In genomic region chr17:1460233-1460632, GRCh38 we compare ENCODE assay signal across 1 cellular context.
TF ChIP-seq lines count a peak whose summit lies in the region.

No MANE protein-coding gene starts in this region.

TF ChIP-seq in HepG2, 621 proteins besides CTCF, POLR2A, EP300 and RAD21 (continued from another document and continues in another):
- TF ChIP-seq E2F2 (CRISPR knock-in tag; IDR thresholded peaks at IDR 0.05; ENCODE audit: borderline replicate concordance) (no peak), SAP130 (CRISPR knock-in tag; IDR thresholded peaks at IDR 0.05; ENCODE audit: low read depth) (peak; percentile 53), XBP1 (CRISPR knock-in tag; IDR thresholded peaks at IDR 0.05) (no peak), FLYWCH1 (CRISPR knock-in tag; IDR thresholded peaks at IDR 0.05) (no peak), ZNF615 (CRISPR knock-in tag; IDR thresholded peaks at IDR 0.05; ENCODE audit: borderline replicate concordance) (no peak), KLF9 (CRISPR knock-in tag; IDR thresholded peaks at IDR 0.05; ENCODE audit: low read depth) (no peak), ZNF281 (CRISPR knock-in tag; IDR thresholded peaks at IDR 0.05; ENCODE audit: borderline replicate concordance) (peak; percentile 76), TIGD3 (CRISPR knock-in tag; IDR thresholded peaks at IDR 0.05; ENCODE audit: borderline replicate concordance) (no peak), MAFK (conservative IDR thresholded peaks at IDR 0.05 in 1 of 2, IDR thresholded peaks at IDR 0.05 in 1 of 2; ENCODE audit: low read length in 2 of 2) (no peak), PRDM10 (CRISPR knock-in tag; IDR thresholded peaks at IDR 0.05; ENCODE audit: low read depth) (no peak), TAF15 (IDR thresholded peaks at IDR 0.05; ENCODE audit: low read depth, low read length, poor library complexity, severe bottlenecking) (no peak), ZNF383 (CRISPR knock-in tag; IDR thresholded peaks at IDR 0.05; ENCODE audit: borderline replicate concordance) (no peak), HNRNPLL (IDR thresholded peaks at IDR 0.05; ENCODE audit: low read depth, low read length, poor library complexity, severe bottlenecking) (no peak), MXD4 (CRISPR knock-in tag; IDR thresholded peaks at IDR 0.05) (no peak), NR2F1 (CRISPR knock-in tag; IDR thresholded peaks at IDR 0.05) (peak; percentile 15 to 40; a peak in 1 of 4 replicates), JDP2 (CRISPR knock-in tag; IDR thresholded peaks at IDR 0.05; ENCODE audit: borderline replicate concordance) (no peak), SIN3B (IDR thresholded peaks at IDR 0.05; ENCODE audit: low read length) (no peak), PREB (CRISPR knock-in tag; IDR thresholded peaks at IDR 0.05) (no peak), ZNF839 (CRISPR knock-in tag; IDR thresholded peaks at IDR 0.05; ENCODE audit: borderline replicate concordance) (no peak), PRMT3 (CRISPR knock-in tag; IDR thresholded peaks at IDR 0.05; ENCODE audit: borderline replicate concordance, low read depth) (no peak), HMGA1 (CRISPR knock-in tag; conservative IDR thresholded peaks at IDR 0.05) (no peak), ZFP91 (CRISPR knock-in tag; IDR thresholded peaks at IDR 0.05; ENCODE audit: borderline replicate concordance) (no peak), THAP8 (CRISPR knock-in tag; IDR thresholded peaks at IDR 0.05; ENCODE audit: borderline replicate concordance) (no peak), NBN (conservative IDR thresholded peaks at IDR 0.05) (no peak), MYPOP (CRISPR knock-in tag; IDR thresholded peaks at IDR 0.05) (no peak), ESRRA (CRISPR knock-in tag; IDR thresholded peaks at IDR 0.05; ENCODE audit: low read depth) (peak; percentile 73; the same call in 1 of the 2 replicates), HOXA5 (CRISPR knock-in tag; IDR thresholded peaks at IDR 0.05) (no peak), ZBTB33 (CRISPR knock-in tag; IDR thresholded peaks at IDR 0.05) (no peak), ATF3 (CRISPR knock-in tag; IDR thresholded peaks at IDR 0.05) (peak; percentile 55), KAT2B (IDR thresholded peaks at IDR 0.05; ENCODE audit: borderline replicate concordance, low read depth, low read length) (no peak), KLF16 (CRISPR knock-in tag; IDR thresholded peaks at IDR 0.05) (no peak), SMAD1 (CRISPR knock-in tag; IDR thresholded peaks at IDR 0.05; ENCODE audit: borderline replicate concordance, low read depth) (no peak), ISX (CRISPR knock-in tag; conservative IDR thresholded peaks at IDR 0.05) (no peak), ZNF614 (CRISPR knock-in tag; IDR thresholded peaks at IDR 0.05; ENCODE audit: borderline replicate concordance) (no peak), BORCS8-MEF2B (CRISPR knock-in tag; IDR thresholded peaks at IDR 0.05) (no peak), MTF2 (CRISPR knock-in tag; IDR thresholded peaks at IDR 0.05; ENCODE audit: borderline replicate concordance) (no peak), MTERF4 (CRISPR knock-in tag; IDR thresholded peaks at IDR 0.05) (no peak), SKI (IDR thresholded peaks at IDR 0.05; ENCODE audit: partially characterized antibody) (no peak), IRX3 (CRISPR knock-in tag; IDR thresholded peaks at IDR 0.05; ENCODE audit: borderline replicate concordance, low read depth) (no peak), ZC3H13 (CRISPR knock-in tag; IDR thresholded peaks at IDR 0.05) (no peak), SRY (CRISPR knock-in tag; IDR thresholded peaks at IDR 0.05) (no peak), GMEB2 (CRISPR knock-in tag; IDR thresholded peaks at IDR 0.05; ENCODE audit: low read depth) (no peak), FIP1L1 (IDR thresholded peaks at IDR 0.05; ENCODE audit: borderline replicate concordance, insufficient read depth, low read depth, low read length) (no peak), CBFB (CRISPR knock-in tag; IDR thresholded peaks at IDR 0.05) (no peak), ZNF644 (CRISPR knock-in tag; IDR thresholded peaks at IDR 0.05; ENCODE audit: low read depth) (no peak)
